ENCODE assay signal across 14 cellular contexts in the genomic region with DNA sequence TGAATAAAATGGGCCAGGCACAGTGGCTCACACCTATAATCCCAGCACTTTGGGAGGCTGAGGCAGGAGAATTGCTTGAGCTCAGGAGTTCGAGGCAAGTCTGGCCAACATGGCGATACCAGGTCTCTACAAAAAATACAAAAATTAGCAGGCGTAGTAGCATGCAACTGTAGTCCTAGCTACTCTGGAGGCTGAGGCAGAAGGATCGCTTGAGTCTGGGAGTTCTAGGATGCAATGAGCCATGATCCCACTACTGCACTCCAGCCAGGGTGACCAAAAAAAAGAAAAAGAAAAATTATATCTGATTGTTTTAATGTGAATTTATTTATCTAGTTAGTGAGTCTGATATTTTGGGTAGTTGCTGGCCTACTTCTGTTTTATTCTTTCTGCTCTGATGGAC. TPM values are rescaled to one million over a fixed set of nuclear protein-coding genes. Genes with fewer than 3 reads are reported as not detected.
DNase-seq lines count a peak whose midpoint lies in the region; ATAC-seq, FAIRE-seq and TF ChIP-seq lines count a peak whose summit lies in the region.
"Had no signal": no experiment of that assay in that cellular context is flagged by ENCODE, and none has a peak within 500 bp of the region (broad histone marks: within the 10 kb centered on the region; RNA-seq: fewer than 3 reads in every experiment).

No MANE protein-coding gene starts in this region.

- no peaks in the 10 kb centered on the region for H3K79me2 ChIP-seq in astrocyte (ENCODE audit: insufficient read depth, low read length)
- H3K79me2 ChIP-seq in parathyroid adenoma = no peaks in the 10 kb centered on the region

- H3K36me3 ChIP-seq in astrocyte (ENCODE audit: insufficient read depth, low read length) (no peaks in the 10 kb centered on the region), parathyroid adenoma (ENCODE audit: control insufficient read depth, insufficient read depth, low read length) (no peaks in the 10 kb centered on the region)
- H3K36me3 ChIP-seq: HAP-1 had no signal

- no peaks in the 10 kb centered on the region for H3K9me3 Mint-ChIP-seq in Calu3 (ENCODE audit: low read depth, unreplicated experiment)
- H3K9me3 Mint-ChIP-seq in HFFc6 = no peaks in the 10 kb centered on the region
- H3K9me3 Mint-ChIP-seq in astrocyte (ENCODE audit: unreplicated experiment) = peaks cover 2% of the 10 kb centered on the region
- H3K9me3 Mint-ChIP-seq: activated naive CD4-positive, alpha-beta T cell treated with anti-CD3 and anti-CD28 coated beads, Interleukin-2, amount 50 U/mL, for 24 hours; stimulated activated naive B cell treated with anti-CD40 and anti-IgM and Interleukin-4, amounts not matched to agents 10 μg/mL and 1 μg/mL and 100 μg/mL, for 72 hours had no signal

- BruUV-seq in Calu3 (replicated peaks; lab: Mats Ljungman, UMichigan) = no TSS peak

- H3K4me1 ChIP-seq in astrocyte (ENCODE audit: insufficient read depth, low read length) (peaks cover 12% of the 10 kb centered on the region), parathyroid adenoma (no peaks in the 10 kb centered on the region)
- H3K4me1 ChIP-seq: HAP-1 had no signal

- H3K9me3 ChIP-seq in astrocyte (ENCODE audit: insufficient read depth, low read depth, low read length) = no peaks in the 10 kb centered on the region
- H3K9me3 ChIP-seq in parathyroid adenoma (ENCODE audit: control insufficient read depth, low read length) = no peaks in the 10 kb centered on the region
- H3K9me3 ChIP-seq: HAP-1 had no signal

- no peaks in the 10 kb centered on the region for H4K20me1 ChIP-seq in astrocyte (ENCODE audit: insufficient read depth, low read length)

- no peak overlapping the region for H3K27ac Mint-ChIP-seq in Calu3 (ENCODE audit: unreplicated experiment)
- H3K27ac Mint-ChIP-seq in HFFc6 = peak overlapping the region; percentile 80; the same call in 1 of the 2 replicates
- peak overlapping the region; percentile 64 for H3K27ac Mint-ChIP-seq in astrocyte (ENCODE audit: unreplicated experiment)
- H3K27ac Mint-ChIP-seq: activated naive CD4-positive, alpha-beta T cell treated with anti-CD3 and anti-CD28 coated beads, Interleukin-2, amount 50 U/mL, for 24 hours had no signal

- no peak overlapping the region for H3K9ac ChIP-seq in astrocyte (ENCODE audit: low read length)
- H3K9ac ChIP-seq in parathyroid adenoma = no peak overlapping the region

- no peak for ATAC-seq in omental fat pad (ENCODE audit: low FRiP score)

- H3K4me3 ChIP-seq in astrocyte (ENCODE audit: insufficient read depth, low read depth, low read length) = no peak overlapping the region
- H3K4me3 ChIP-seq in parathyroid adenoma (ENCODE audit: low read depth, low read length) = peak overlapping the region; percentile 3
- H3K4me3 ChIP-seq: HAP-1 had no signal

- no peaks in the 10 kb centered on the region for H3K36me3 Mint-ChIP-seq in Calu3 (ENCODE audit: insufficient read depth, unreplicated experiment)
- no peaks in the 10 kb centered on the region for H3K36me3 Mint-ChIP-seq in HFFc6 (ENCODE audit: low read depth)
- no peaks in the 10 kb centered on the region for H3K36me3 Mint-ChIP-seq in astrocyte (ENCODE audit: low read depth, unreplicated experiment)
- H3K36me3 Mint-ChIP-seq: activated naive CD4-positive, alpha-beta T cell treated with anti-CD3 and anti-CD28 coated beads, Interleukin-2, amount 50 U/mL, for 24 hours; stimulated activated naive B cell treated with anti-CD40 and anti-IgM and Interleukin-4, amounts not matched to agents 10 μg/mL and 1 μg/mL and 100 μg/mL, for 72 hours had no signal

- CTCF ChIA-PET in Calu3 (lab: Charles Lee) = interaction anchor here (0.6 to 4.2 kb wide), 7 partner anchors 80 to 313 kb away, joined by 3 to 33 read pairs (median 3); no protein-coding TSS in a partner anchor

- H3K4me1 Mint-ChIP-seq in Calu3 (ENCODE audit: low read depth, unreplicated experiment) (peaks cover 16% of the 10 kb centered on the region), HFFc6 (ENCODE audit: low read depth) (peaks cover 41% of the 10 kb centered on the region), astrocyte (ENCODE audit: low read depth, unreplicated experiment) (peaks cover 8% of the 10 kb centered on the region)

- no peak overlapping the region for H2AFZ ChIP-seq in astrocyte (ENCODE audit: low read depth, low read length)
- peak overlapping the region; percentile 76 for H2AFZ ChIP-seq in parathyroid adenoma

- H3K4me3 Mint-ChIP-seq in Calu3 (ENCODE audit: low read depth, unreplicated experiment) (peak overlapping the region; percentile 54), HFFc6 (no peak overlapping the region), astrocyte (ENCODE audit: unreplicated experiment) (no peak overlapping the region)

- H3K27ac ChIP-seq in astrocyte (ENCODE audit: low read depth, low read length) (no peak overlapping the region), parathyroid adenoma (no peak overlapping the region)
- H3K27ac ChIP-seq: HL-60 had no signal

- intact Hi-C loops in Calu3 (cut with micrococcal nuclease; ENCODE audit: unreplicated experiment) = loop anchor here (5.0 to 10.0 kb wide), 5 partner anchors 49 to 489 kb away; no protein-coding TSS in a partner anchor

- H3K27me3 ChIP-seq in astrocyte (ENCODE audit: insufficient read depth, low read length) (no peaks in the 10 kb centered on the region), parathyroid adenoma (ENCODE audit: control insufficient read depth, insufficient read depth, low read length) (no peaks in the 10 kb centered on the region)

- DNase-seq in Calu3 (no peak), HFFc6 (no peak), astrocyte (ENCODE audit: low read depth) (no peak), omental fat pad (ENCODE audit: low spot score) (no peak), cerebellar nuclear complex (lab: John Stamatoyannopoulos, UW) (no peak), GM03348 (ENCODE audit: low spot score) (no peak)
- no peak for DNase-seq in stimulated activated CD4-positive, alpha-beta T cell treated with anti-CD3 and anti-CD28 coated beads, Interleukin-2, amount 100 ng/mL, for 24 hours

- H3K27me3 Mint-ChIP-seq in Calu3 (ENCODE audit: unreplicated experiment) (no peaks in the 10 kb centered on the region), HFFc6 (ENCODE audit: insufficient read depth) (peaks cover 6% of the 10 kb centered on the region; the same call in 1 of the 2 replicates), astrocyte (ENCODE audit: low read depth, unreplicated experiment) (peaks cover 5% of the 10 kb centered on the region)
- H3K27me3 Mint-ChIP-seq: activated naive CD4-positive, alpha-beta T cell treated with anti-CD3 and anti-CD28 coated beads, Interleukin-2, amount 50 U/mL, for 24 hours had no signal

- TF ChIP-seq CTCF in Calu3 (IDR thresholded peaks at IDR 0.05; ENCODE audit: unreplicated experiment) (no peak), HFFc6 (IDR thresholded peaks at IDR 0.05) (no peak), astrocyte (IDR thresholded peaks at IDR 0.05; ENCODE audit: insufficient read depth, low read depth, low read length) (no peak), parathyroid adenoma (IDR thresholded peaks at IDR 0.05) (no peak), omental fat pad (IDR thresholded peaks at IDR 0.05) (no peak)

- no peak for FAIRE-seq in astrocyte (lab: Jason Lieb, UNC)

- H3K4me2 ChIP-seq in astrocyte (ENCODE audit: low read length) (no peak overlapping the region), parathyroid adenoma (ENCODE audit: low read length) (no peak overlapping the region)

RNA-seq across cellular contexts. Expression of a gene that starts 7.0 kb away (rescaled TPM):
- total RNA-seq in Calu3 (2022) (0.35 and 0.39 TPM in 2 replicates), astrocyte (0.34 and 0.38 TPM in 2 replicates), omental fat pad (1 to 10 TPM in 3 of 4 donors, under 1 TPM in 1; 0.38 to 1.3 (median 1.2) TPM)
- under 1 TPM in 2 of 6 experiments, not detected in 4; 0.09 TPM for total RNA-seq in HFFc6 (2021; fragmentation: NEBNext Ultra II Directional; extraction: Animal tissue kit (Norgen Biotek cat#: 25700))
- total RNA-seq: NCI-H460; T-helper 1 cell treated with Interleukin-12 subunit alpha and Interleukin-12 subunit beta and Interleukin-4 antibody, amounts not matched to agents 30 ng/mL and 1 ng/mL, for 36 hours had no signal

RNA-seq across cellular contexts. Expression of a gene that starts 32.4 kb away (rescaled TPM):
- 27.1 and 28.3 TPM in 2 replicates for total RNA-seq in Calu3 (2022)
- total RNA-seq in HFFc6 (2021; fragmentation: NEBNext Ultra II Directional; extraction: Animal tissue kit (Norgen Biotek cat#: 25700)) = 10 to 100 TPM; 82.0 to 96.1 (median 86.5) TPM
- total RNA-seq in astrocyte = 31.3 and 38.3 TPM in 2 replicates
- 10 to 100 TPM; 19.3 to 70.1 (median 32.4) TPM for total RNA-seq in omental fat pad
